In genomic region chr7:141291541-141291940, GRCh38 we compare ENCODE assay signal across 33 cellular contexts.
DNase-seq lines count a peak whose midpoint lies in the region; ATAC-seq, FAIRE-seq and TF ChIP-seq lines count a peak whose summit lies in the region.
"Had no signal": no experiment of that assay in that cellular context is flagged by ENCODE, and none has a peak within 500 bp of the region (broad histone marks: within the 10 kb centered on the region; RNA-seq: fewer than 3 reads in every experiment).

No MANE protein-coding gene starts in this region.

- H4K20me1 ChIP-seq in GM12878 (ENCODE audit: control insufficient read depth, insufficient read depth), result no peaks in the 10 kb centered on the region

- no peak overlapping the region for H3K9ac ChIP-seq in GM12878 (ENCODE audit: control insufficient read depth, insufficient read depth, low read length)
- H3K9ac ChIP-seq in subcutaneous abdominal adipose tissue (ENCODE audit: low read length in 5 of 5), result no peak overlapping the region

- POLR2A ChIA-PET in GM12878 (lab: Charles Lee), result interaction anchor here (0.7 kb wide), 1 partner anchor 66 kb away, joined by 3 read pairs; no protein-coding TSS in a partner anchor

- H3K36me3 ChIP-seq in GM12878 (ENCODE audit: control insufficient read depth in 2 of 2, insufficient read depth in 2 of 2, low read length in 1 of 2), result no peaks in the 10 kb centered on the region
- H3K36me3 ChIP-seq in subcutaneous abdominal adipose tissue (ENCODE audit: control insufficient read depth in 5 of 5, insufficient read depth in 5 of 5, low read length in 5 of 5), result no peaks in the 10 kb centered on the region
- H3K36me3 ChIP-seq: Peyer's patch, transverse colon, WERI-Rb-1 had no signal

- H3K9me3 ChIP-seq in GM12878 (replicated peaks; ENCODE audit: control insufficient read depth, insufficient read depth, low read length) (no peaks in the 10 kb centered on the region), subcutaneous abdominal adipose tissue (ENCODE audit: control insufficient read depth in 5 of 5, low read length in 5 of 5) (no peaks in the 10 kb centered on the region)
- H3K9me3 ChIP-seq: body of pancreas, Caco-2, Peyer's patch, transverse colon had no signal

- H3K27ac ChIP-seq in GM12878 (ENCODE audit: control insufficient read depth, insufficient read depth) (no peak overlapping the region), subcutaneous abdominal adipose tissue (ENCODE audit: low read depth, low read length) (no peak overlapping the region)
- H3K27ac ChIP-seq: 22Rv1, body of pancreas, Peyer's patch, SK-N-MC, transverse colon, WERI-Rb-1 had no signal

- in situ Hi-C loops in GM12878 (cut with MboI) (no loop called here), ACHN (cut with HindIII; ENCODE audit: low pct_ligation_motif_present, low pct_unique_long_range_greater_than_20kb, low sequenced_read_pairs) (no loop called here)

- RAD21 ChIA-PET in GM12878 (lab: Charles Lee; ENCODE audit: unreplicated experiment), result interaction anchor here (1.1 kb wide), 1 partner anchor 10 kb away, joined by 3 read pairs; no protein-coding TSS in a partner anchor

- H2AFZ ChIP-seq in GM12878 (ENCODE audit: control insufficient read depth, low read depth, low read length), result no peak overlapping the region
- H2AFZ ChIP-seq: GM23338 had no signal

- no TSS peak for BruUV-seq in GM12878 (replicated peaks; lab: Mats Ljungman, UMichigan)

- no peak for ATAC-seq in GM12878
- ATAC-seq: body of pancreas; esophagus mucosa; GM23338; stimulated activated naive CD8-positive, alpha-beta T cell treated with anti-CD3 and anti-CD28 coated beads, Interleukin-15, Interleukin-2, amounts not matched to agents 100 U/mL and 50 U/mL, for 24 hours had no signal

- CTCF ChIA-PET in GM12878 (lab: Yijun Ruan, JAX), result interaction anchor here (0.7 kb wide), 1 partner anchor 195 kb away, joined by 4 read pairs; no protein-coding TSS in a partner anchor

- TF ChIP-seq EP300 in GM12878 (IDR thresholded peaks at IDR 0.05; ENCODE audit: borderline replicate concordance in 1 of 2, control insufficient read depth in 1 of 2, low read depth in 2 of 2, low read length in 2 of 2), result no peak

- WGBS in GM12878 (ENCODE audit: insufficient coverage, insufficient replicate concordance, low lambda C conversion rate, missing lambda C conversion rate), result 20% methylated on average over 2 of the region's 2 CpGs

- H3K79me2 ChIP-seq in GM12878 (ENCODE audit: control insufficient read depth, insufficient read depth, low read length), result no peaks in the 10 kb centered on the region

- H3K4me1 ChIP-seq in GM12878 (ENCODE audit: control insufficient read depth, insufficient read depth, low read length) (no peaks in the 10 kb centered on the region), subcutaneous abdominal adipose tissue (ENCODE audit: control insufficient read depth in 5 of 5, insufficient read depth in 5 of 5, low read length in 5 of 5) (peaks cover 0 to 4% (median 0%) of the 10 kb centered on the region in 5 donors)
- H3K4me1 ChIP-seq: body of pancreas, Caco-2, Peyer's patch, transverse colon had no signal

- no peak overlapping the region for H3K4me2 ChIP-seq in GM12878 (ENCODE audit: control insufficient read depth, insufficient read depth)
- H3K4me2 ChIP-seq: GM23338 had no signal

- TF ChIP-seq CTCF in GM12878 (IDR thresholded peaks at IDR 0.05 in 2 of 3, conservative IDR thresholded peaks at IDR 0.05 in 1 of 3; ENCODE audit: control insufficient read depth in 2 of 3, extremely low read depth in 1 of 3, insufficient read depth in 1 of 3, low read depth in 3 of 3, low read length in 3 of 3), result no peak

- intact Hi-C loops in GM12878 (cut with micrococcal nuclease; ENCODE audit: unreplicated experiment), result no loop called here

- SMC1A ChIA-PET in GM12878 (lab: Charles Lee; ENCODE audit: uncharacterized antibody, unreplicated experiment), result interaction anchor here (0.7 kb wide), 1 partner anchor 63 kb away, joined by 3 read pairs; no protein-coding TSS in a partner anchor

- no peak for TF ChIP-seq RAD21 in GM12878 (IDR thresholded peaks at IDR 0.05; ENCODE audit: insufficient read depth, low read depth, low read length)

- H3K4me3 ChIP-seq in GM12878 (no peak overlapping the region), subcutaneous abdominal adipose tissue (ENCODE audit: low read depth in 1 of 5, low read length in 5 of 5) (peak overlapping the region in 4 of 5 donors; percentile 4 to 49 (median 19))
- H3K4me3 ChIP-seq: body of pancreas, GM23338, Peyer's patch, SK-N-MC, transverse colon had no signal

- no peak for TF ChIP-seq POLR2A in GM12878 (IDR thresholded peaks at IDR 0.05; ENCODE audit: low read depth, low read length)

- H3K27me3 ChIP-seq in GM12878 (replicated peaks in 1 of 2; ENCODE audit: control insufficient read depth in 2 of 2, insufficient read depth in 2 of 2, low read length in 1 of 2) (no peaks in the 10 kb centered on the region; a peak in 1 of 4 replicates), subcutaneous abdominal adipose tissue (ENCODE audit: control insufficient read depth in 5 of 5, insufficient read depth in 4 of 5, low read length in 5 of 5) (peaks cover 0 to 3% (median 0%) of the 10 kb centered on the region in 5 donors)
- H3K27me3 ChIP-seq: body of pancreas, Peyer's patch, transverse colon had no signal

- DNase-seq in SIG-M5 treated with dmso at 0.1 percent for 504 hours (lab: John Stamatoyannopoulos, UW; ENCODE audit: unreplicated experiment) (peak; percentile 49), SIG-M5 (lab: John Stamatoyannopoulos, UW) (no peak), NAMALWA (ENCODE audit: low spot score) (peak; percentile 18), GM12878 (ENCODE audit: low read depth, low spot score) (no peak), NCI-H524 treated with DMSO at 0.1 percent for 48 hours (lab: John Stamatoyannopoulos, UW) (no peak), ACHN (no peak)
- no peak for DNase-seq in activated CD4-positive, CD25-positive, alpha-beta regulatory T cell (lab: John Stamatoyannopoulos, UW)
- DNase-seq: activated CD4-positive, alpha-beta T cell treated with anti-CD3 and anti-CD28 coated beads, Interleukin-2, amount 50 U/mL, for 4 hours; activated CD8-positive, alpha-beta memory T cell treated with anti-CD3 and anti-CD28 coated beads, Interleukin-2, amount 50 U/mL, for 48 hours; activated effector memory CD4-positive, alpha-beta T cell treated with Interleukin-2 at 50 U/mL for 16 hours; activated naive CD8-positive, alpha-beta T cell treated with anti-CD3 and anti-CD28 coated beads, Interleukin-2, amount 10 ng/mL, durations not matched to agents 7 days and 5 days; body of pancreas; Caco-2; DND-41; effector CD8-positive, alpha-beta T cell; foreskin melanocyte; NCI-H1694; NCI-H2171 treated with DMSO at 0.1 percent for 48 hours; NCI-H748 treated with DMSO at 0.1 percent for 48 hours; nucleus accumbens; Peyer's patch; right cardiac atrium; stimulated activated CD4-positive, alpha-beta T cell treated with anti-CD3 and anti-CD28 coated beads, Interleukin-12 subunit alpha, Interleukin-12 subunit beta, amount 100 ng/mL, for 4 hours; stimulated activated CD4-positive, alpha-beta T cell treated with anti-CD3 and anti-CD28 coated beads, Interleukin-4, amount 100 ng/mL, for 4 hours; stimulated activated naive CD8-positive, alpha-beta T cell treated with anti-CD3 and anti-CD28 coated beads, Interleukin-15, Interleukin-2, amounts not matched to agents 100 U/mL and 50 U/mL, for 24 hours; transverse colon; WERI-Rb-1 had no signal

- FAIRE-seq in GM12878 (lab: Jason Lieb, UNC), result no peak
- FAIRE-seq: keratinocyte had no signal

TF ChIP-seq in GM12878, 131 proteins besides CTCF, POLR2A, EP300 and RAD21:
- TF ChIP-seq MLLT1 (IDR thresholded peaks at IDR 0.05) (no peak), SPI1 (IDR thresholded peaks at IDR 0.05; ENCODE audit: borderline replicate concordance, insufficient read depth, low read depth, low read length) (peak; percentile 29; the same call in 1 of the 2 replicates), USF2 (IDR thresholded peaks at IDR 0.05; ENCODE audit: borderline replicate concordance, low read depth, low read length) (no peak), IRF4 (IDR thresholded peaks at IDR 0.05; ENCODE audit: low read depth, low read length) (no peak)

Comparison
In these comparisons a context has a peak if more than half of its experiments do, and no peak if none do; other contexts are left out.
1. DNase-seq: peak in SIG-M5 treated with dmso at 0.1 percent for 504 hours (single experiment) and NAMALWA (single experiment); none in SIG-M5 (single experiment), GM12878 (single experiment), NCI-H524 treated with DMSO at 0.1 percent for 48 hours (single experiment), activated CD4-positive, CD25-positive, alpha-beta regulatory T cell (0 of 4) and ACHN (single experiment).